Comparison of ENCODE assay signal across 1 cellular context in genomic region chr9:98016137-98016680, GRCh38.
TF ChIP-seq lines count a peak whose summit lies in the region.

No MANE protein-coding gene starts in this region.

TF ChIP-seq in K562, 482 proteins besides CTCF, POLR2A, EP300 and RAD21:
- TF ChIP-seq ZNF766 (CRISPR knock-in tag; conservative IDR thresholded peaks at IDR 0.05) (no peak), HBP1 (CRISPR knock-in tag; IDR thresholded peaks at IDR 0.05) (0 out of 2 replicates have a peak, but pooled peaks have one; percentile 14), SUPT5H (IDR thresholded peaks at IDR 0.05) (peak; percentile 57), POLR2AphosphoS5 (IDR thresholded peaks at IDR 0.05; ENCODE audit: control insufficient read depth, insufficient read depth, low read depth, low read length) (peak; percentile 57), SIN3A (IDR thresholded peaks at IDR 0.05; ENCODE audit: borderline replicate concordance in 2 of 2, control insufficient read depth in 1 of 2, low read depth in 2 of 2, low read length in 2 of 2) (0 out of 4 replicates have a peak, but pooled peaks of 1 of the 2 experiments have one; percentile 15), E2F4 (CRISPR knock-in tag; IDR thresholded peaks at IDR 0.05; ENCODE audit: low read depth) (no peak), KDM2B (CRISPR knock-in tag; IDR thresholded peaks at IDR 0.05) (no peak), HMG20A (CRISPR knock-in tag; conservative IDR thresholded peaks at IDR 0.05) (no peak), CBX3 (IDR thresholded peaks at IDR 0.05; ENCODE audit: borderline replicate concordance in 1 of 2, low read length in 2 of 2) (no peak), POLR2AphosphoS2 (IDR thresholded peaks at IDR 0.05; ENCODE audit: low read length) (0 out of 2 replicates have a peak, but pooled peaks have one; percentile 37), HNRNPLL (IDR thresholded peaks at IDR 0.05; ENCODE audit: low read depth, low read length, poor library complexity, severe bottlenecking) (no peak), ESRRA (IDR thresholded peaks at IDR 0.05; ENCODE audit: borderline replicate concordance, low read depth) (0 out of 2 replicates have a peak, but pooled peaks have one; percentile 47), ZNF668 (CRISPR knock-in tag; IDR thresholded peaks at IDR 0.05) (no peak), NFIX (CRISPR knock-in tag; IDR thresholded peaks at IDR 0.05; ENCODE audit: low read depth) (no peak), ZNF316 (IDR thresholded peaks at IDR 0.05) (no peak), ZC3H4 (CRISPR knock-in tag; IDR thresholded peaks at IDR 0.05; ENCODE audit: borderline replicate concordance) (no peak), PBX2 (CRISPR knock-in tag; IDR thresholded peaks at IDR 0.05; ENCODE audit: low read depth) (no peak), PBX2 (tag; conservative IDR thresholded peaks at IDR 0.05; ENCODE audit: low read depth) (no peak), RNF219 (CRISPR knock-in tag; IDR thresholded peaks at IDR 0.05) (no peak), STAT6 (CRISPR knock-in tag; IDR thresholded peaks at IDR 0.05) (no peak), SMC3 (conservative IDR thresholded peaks at IDR 0.05; ENCODE audit: insufficient read depth, low read depth, low read length) (no peak), STAT5B (CRISPR knock-in tag; IDR thresholded peaks at IDR 0.05) (no peak), SPI1 (IDR thresholded peaks at IDR 0.05; ENCODE audit: borderline replicate concordance, low read depth, low read length) (no peak), ZBTB11 (CRISPR knock-in tag; IDR thresholded peaks at IDR 0.05) (no peak), KDM5B (IDR thresholded peaks at IDR 0.05; ENCODE audit: insufficient replicate concordance, low read depth, low read length) (no peak), COPS2 (conservative IDR thresholded peaks at IDR 0.05) (no peak), DDX20 (tag; IDR thresholded peaks at IDR 0.05; ENCODE audit: low read depth) (no peak)
